Comparison of ENCODE assay signal across 8 cellular contexts in the genomic region with DNA sequence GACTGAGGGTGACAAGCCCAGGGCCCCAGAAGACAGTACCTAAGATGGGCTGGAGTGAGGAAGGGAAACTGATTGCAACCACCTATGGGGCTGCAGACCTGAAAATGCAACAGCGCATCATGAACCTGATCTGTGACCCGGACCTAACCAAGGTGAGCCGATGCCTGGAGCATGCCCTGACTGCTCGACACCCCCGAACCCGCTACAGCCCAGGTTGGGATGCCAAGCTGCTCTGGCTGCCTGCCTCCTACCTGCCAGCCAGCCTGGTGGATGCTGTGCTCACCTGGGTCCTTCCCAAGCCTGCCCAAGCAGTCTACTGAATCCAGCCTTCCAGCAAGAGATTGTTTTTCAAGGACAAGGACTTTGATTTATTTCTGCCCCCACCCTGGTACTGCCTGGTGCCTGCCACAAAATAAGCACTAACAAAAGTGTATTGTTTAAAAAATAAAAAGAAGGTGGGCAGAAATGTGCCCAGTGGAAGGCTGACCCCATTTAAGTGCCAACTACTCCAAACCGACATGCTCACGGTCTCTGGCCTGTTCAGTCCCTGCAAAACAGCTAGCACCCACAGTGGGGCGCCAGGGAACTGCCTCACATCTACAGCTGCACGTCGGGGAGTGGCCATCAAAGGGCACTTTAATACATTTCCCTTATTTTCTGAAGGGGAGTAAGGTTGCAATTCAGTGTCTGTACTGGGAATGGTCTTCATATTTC. TPM values are rescaled to one million over a fixed set of nuclear protein-coding genes. Genes with fewer than 3 reads are reported as not detected.
DNase-seq lines count a peak whose midpoint lies in the region; ATAC-seq and TF ChIP-seq lines count a peak whose summit lies in the region.

No MANE protein-coding gene starts in this region.

- H3K4me3 Mint-ChIP-seq in progenitor cell of endocrine pancreas (ENCODE audit: low read depth), result no peak overlapping the region

- peaks cover 6% of the 10 kb centered on the region for H3K36me3 Mint-ChIP-seq in progenitor cell of endocrine pancreas (ENCODE audit: insufficient read depth)

- peak; percentile 55 for TF ChIP-seq CTCF in progenitor cell of endocrine pancreas (IDR thresholded peaks at IDR 0.05; ENCODE audit: unreplicated experiment)

- peak; percentile 38 for ATAC-seq in HG03159 (IDR thresholded peaks at IDR 0.05; ENCODE audit: unreplicated experiment)
- no peak for ATAC-seq in HG02623 (IDR thresholded peaks at IDR 0.05; ENCODE audit: unreplicated experiment)
- ATAC-seq in HG02970 (IDR thresholded peaks at IDR 0.05; ENCODE audit: low FRiP score, unreplicated experiment), result no peak

- DNase-seq in COR-L47 (lab: John Stamatoyannopoulos, UW), result peak; percentile 47
- peak; percentile 81 for DNase-seq in OCI-M1 (lab: John Stamatoyannopoulos, UW)
- peak; percentile 87 for DNase-seq in activated effector memory CD4-positive, alpha-beta T cell treated with anti-CD3 and anti-CD28 coated beads, Interleukin-2, amount 50 U/mL, for 16 hours
- peak; percentile 61 for DNase-seq in glomerular visceral epithelial cell (ENCODE audit: extremely low spot score)
- no peak for DNase-seq in progenitor cell of endocrine pancreas (ENCODE audit: low spot score, unreplicated experiment)

- H3K27me3 Mint-ChIP-seq in progenitor cell of endocrine pancreas, result no peaks in the 10 kb centered on the region

- peaks cover 12% of the 10 kb centered on the region for H3K4me1 Mint-ChIP-seq in progenitor cell of endocrine pancreas (ENCODE audit: low read depth)

- no peaks in the 10 kb centered on the region for H3K9me3 Mint-ChIP-seq in progenitor cell of endocrine pancreas (ENCODE audit: low read depth)

- no peak overlapping the region for H3K27ac Mint-ChIP-seq in progenitor cell of endocrine pancreas

RNA-seq across cellular contexts. Expression of gene RDH5, which starts 4.2 kb away (rescaled TPM):
- total RNA-seq in progenitor cell of endocrine pancreas, result 7.9 and 9.7 TPM in 2 replicates

RNA-seq across cellular contexts. Expression of gene CD63, which starts 4.4 kb away (rescaled TPM):
- 407 and 432 TPM in 2 replicates for total RNA-seq in progenitor cell of endocrine pancreas

RNA-seq across cellular contexts. Expression of gene BLOC1S1, which starts 8.5 kb away (rescaled TPM):
- total RNA-seq in progenitor cell of endocrine pancreas, result 65.8 and 68.5 TPM in 2 replicates

RNA-seq across cellular contexts. Expression of gene ITGA7, which starts 16.7 kb away (rescaled TPM):
- 23.6 and 25.1 TPM in 2 replicates for total RNA-seq in progenitor cell of endocrine pancreas

RNA-seq across cellular contexts. Expression of gene GDF11, which starts 18.5 kb away (rescaled TPM):
- 42.8 and 50.3 TPM in 2 replicates for total RNA-seq in progenitor cell of endocrine pancreas
